In the genomic region with DNA sequence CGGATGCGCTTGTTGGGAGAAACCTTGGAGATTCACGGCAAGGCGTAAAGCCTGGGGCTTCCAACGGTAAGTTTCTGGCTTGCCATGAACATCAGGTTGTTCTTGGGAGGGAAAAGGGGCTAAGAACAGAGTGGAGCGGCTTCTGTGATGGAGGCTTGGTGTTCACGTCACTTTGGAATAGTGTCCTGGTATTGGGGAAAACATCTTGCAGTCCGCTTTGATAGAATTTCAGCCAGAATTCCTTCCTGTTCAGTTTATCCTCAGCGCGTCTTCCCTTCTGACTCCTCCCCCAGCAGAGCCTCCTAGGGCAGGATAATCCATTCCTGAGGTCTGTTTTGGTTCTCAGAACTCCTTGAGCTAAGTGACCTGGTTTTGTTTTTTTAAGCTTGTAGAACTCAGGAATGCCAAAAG, we compare ENCODE assay signal across 9 cellular contexts. TPM values are rescaled to one million over a fixed set of nuclear protein-coding genes. Genes with fewer than 3 reads are reported as not detected.
DNase-seq lines count a peak whose midpoint lies in the region; TF ChIP-seq lines count a peak whose summit lies in the region.
"Had no signal": no experiment of that assay in that cellular context is flagged by ENCODE, and none has a peak within 500 bp of the region (broad histone marks: within the 10 kb centered on the region; RNA-seq: fewer than 3 reads in every experiment).

No MANE protein-coding gene starts in this region.

- H3K27me3 ChIP-seq in H7 (ENCODE audit: control insufficient read depth, insufficient read depth, low read length), result no peaks in the 10 kb centered on the region
- H3K27me3 ChIP-seq in brain microvascular endothelial cell (replicated peaks), result no peaks in the 10 kb centered on the region
- H3K27me3 ChIP-seq in PC-9 (ENCODE audit: insufficient read depth, low read depth), result no peaks in the 10 kb centered on the region

- H3K4me1 ChIP-seq in PC-9 (replicated peaks; ENCODE audit: insufficient read depth), result 0 out of 2 replicates have a peak, but pooled peaks cover 6% of the 10 kb centered on the region

- peaks cover 6% of the 10 kb centered on the region for H3K36me3 ChIP-seq in H7 (replicated peaks; ENCODE audit: control insufficient read depth, insufficient read depth, low read length)
- H3K36me3 ChIP-seq in brain microvascular endothelial cell (replicated peaks), result peaks cover 20% of the 10 kb centered on the region
- peaks cover 11% of the 10 kb centered on the region; the same call in 1 of the 2 replicates for H3K36me3 ChIP-seq in PC-9 (ENCODE audit: low read depth)

- H3K79me2 ChIP-seq in PC-9 (ENCODE audit: low read depth), result no peaks in the 10 kb centered on the region

- H3K4me3 Mint-ChIP-seq in immature natural killer cell, result peak overlapping the region; percentile 21 to 65 (median 55)

- in situ Hi-C loops in brain microvascular endothelial cell (cut with HindIII; ENCODE audit: low pct_ligation_motif_present, low sequenced_read_pairs), result no loop called here

- DNase-seq in H7, result peak; percentile 77
- DNase-seq in brain microvascular endothelial cell, result no peak
- no peak for DNase-seq in immature natural killer cell
- DNase-seq in cortex of kidney (lab: John Stamatoyannopoulos, UW), result no peak
- no peak for DNase-seq in PC-9
- no peak for DNase-seq in effector CD4-positive, alpha-beta T cell
- no peak for DNase-seq in activated effector memory CD4-positive, alpha-beta T cell treated with anti-CD3 and anti-CD28 coated beads, Interleukin-2, amount 50 U/mL, for 16 hours
- DNase-seq: NCI-H2081 treated with DMSO at 0.1 percent for 48 hours had no signal

- no TSS peak for BruUV-seq in PC-9 (replicated peaks; lab: Mats Ljungman, UMichigan)

- H3K36me3 Mint-ChIP-seq in immature natural killer cell, result no peaks in the 10 kb centered on the region

- peaks cover 5 to 12% (median 6%) of the 10 kb centered on the region in 3 donors for H3K27me3 Mint-ChIP-seq in immature natural killer cell (ENCODE audit: low read depth in 3 of 3)

- TF ChIP-seq CTCF in brain microvascular endothelial cell (IDR thresholded peaks at IDR 0.05; ENCODE audit: low read depth, low read length, missing control alignments) (no peak), PC-9 (conservative IDR thresholded peaks at IDR 0.05) (no peak)

- H3K4me3 ChIP-seq in H7 (ENCODE audit: insufficient read depth, low read depth, low read length) (peak overlapping the region; percentile 60), brain microvascular endothelial cell (ENCODE audit: low read depth, low read length) (peak overlapping the region; percentile 79), skin epidermis (peak overlapping the region; percentile 58 to 80 (median 77)), PC-9 (no peak overlapping the region)

- no peak overlapping the region for H3K4me2 ChIP-seq in PC-9

- no peaks in the 10 kb centered on the region for H3K9me3 ChIP-seq in PC-9 (ENCODE audit: insufficient read depth, low read depth)

- H3F3A ChIP-seq in PC-9 (ENCODE audit: insufficient read depth, low read depth), result peaks cover 4% of the 10 kb centered on the region; the same call in 1 of the 2 replicates

- CTCF ChIA-PET in PC-9 (lab: Charles Lee), result no interaction called here

- intact Hi-C loops in PC-9 (cut with micrococcal nuclease; ENCODE audit: unreplicated experiment), result loop anchor here (5.0 kb wide), 2 partner anchors 199 to 339 kb away; no protein-coding TSS in a partner anchor

- H3K27ac Mint-ChIP-seq in immature natural killer cell, result no peak overlapping the region

- no peaks in the 10 kb centered on the region for H3K9me2 ChIP-seq in PC-9 (ENCODE audit: insufficient read depth)

- H4K20me1 ChIP-seq in PC-9 (ENCODE audit: insufficient read depth), result no peaks in the 10 kb centered on the region

- H3K27ac ChIP-seq in brain microvascular endothelial cell (no peak overlapping the region), skin epidermis (peak overlapping the region in 20 of 21 experiments; percentile 53 to 99 (median 98)), PC-9 (no peak overlapping the region)

- peaks cover 0 to 6% of the 10 kb centered on the region in 2 donors for H3K4me1 Mint-ChIP-seq in immature natural killer cell

- POLR2A ChIA-PET in PC-9 (lab: Charles Lee; ENCODE audit: unreplicated experiment), result no interaction called here

- no peaks in the 10 kb centered on the region for H3K9me3 Mint-ChIP-seq in immature natural killer cell

- no peak overlapping the region for H2AFZ ChIP-seq in PC-9

RNA-seq across cellular contexts. Expression of gene KCTD15, which starts 2.0 kb away (rescaled TPM):
- 44.9 and 47.4 TPM in 2 replicates for total RNA-seq in H7 (2014; rRNA removed; shearing (Covaris generic))
- polyA plus RNA-seq in immature natural killer cell, result not detected
- 13.8 and 20.4 TPM in 2 replicates for total RNA-seq in PC-9 (2021)

Comparison
In these comparisons a context has a peak if more than half of its experiments do, and no peak if none do; other contexts are left out.
1. H3K27ac ChIP-seq: peak in skin epidermis (20 of 21); none in brain microvascular endothelial cell (single experiment) and PC-9 (single experiment).